In genomic region chr6:39517763-39518162, GRCh38 we compare ENCODE assay signal across 20 cellular contexts.
A peak's percentile ranks its signal among the peaks of the same experiment; 100 is the strongest.
DNase-seq lines count a peak whose midpoint lies in the region; FAIRE-seq and TF ChIP-seq lines count a peak whose summit lies in the region.
"Had no signal": no experiment of that assay in that cellular context is flagged by ENCODE, and none has a peak within 500 bp of the region (broad histone marks: within the 10 kb centered on the region; RNA-seq: fewer than 3 reads in every experiment).

No MANE protein-coding gene starts in this region.

- H3K9ac ChIP-seq in astrocyte (ENCODE audit: low read length), result no peak overlapping the region
- H3K9ac ChIP-seq: BLaER1, KMS-11 had no signal

- H3K4me2 ChIP-seq in astrocyte (ENCODE audit: low read length), result no peak overlapping the region
- H3K4me2 ChIP-seq: BLaER1, KMS-11 had no signal

- TF ChIP-seq CTCF in astrocyte (IDR thresholded peaks at IDR 0.05; ENCODE audit: insufficient read depth, low read depth, low read length) (no peak), fibroblast of pulmonary artery (IDR thresholded peaks at IDR 0.05; ENCODE audit: low read length, missing control alignments) (no peak), osteocyte (IDR thresholded peaks at IDR 0.05) (no peak), transverse colon (IDR thresholded peaks at IDR 0.05) (no peak)

- H4K20me1 ChIP-seq in astrocyte (ENCODE audit: insufficient read depth, low read length), result no peaks in the 10 kb centered on the region
- H4K20me1 ChIP-seq: BLaER1 had no signal

- no peak overlapping the region for H2AFZ ChIP-seq in astrocyte (ENCODE audit: low read depth, low read length)

- in situ Hi-C loops in transverse colon (cut with MboI; ENCODE audit: low pct_ligation_motif_present in 1 of 4, low pct_unique_long_range_greater_than_20kb in 1 of 4, low sequenced_read_pairs in 3 of 4), result no loop called here

- WGBS in transverse colon (ENCODE audit: low coverage in 1 of 2), 2 donors, result 25 to 38% methylated on average over 1 of the region's 1 CpG

- no peaks in the 10 kb centered on the region for H3K9me3 Mint-ChIP-seq in astrocyte (ENCODE audit: unreplicated experiment)
- H3K9me3 Mint-ChIP-seq in osteocyte (ENCODE audit: unreplicated experiment), result no peaks in the 10 kb centered on the region
- H3K9me3 Mint-ChIP-seq: CD8-positive, alpha-beta memory T cell had no signal

- H3K27me3 Mint-ChIP-seq in astrocyte (ENCODE audit: low read depth, unreplicated experiment), result no peaks in the 10 kb centered on the region
- no peaks in the 10 kb centered on the region for H3K27me3 Mint-ChIP-seq in osteocyte (ENCODE audit: unreplicated experiment)

- DNase-seq in ELR (ENCODE audit: low read depth) (peak; percentile 3), astrocyte (ENCODE audit: low read depth) (peak; percentile 80), fibroblast of pulmonary artery (ENCODE audit: low read depth) (peak; percentile 0), osteocyte (ENCODE audit: extremely low spot score, unreplicated experiment) (no peak), RKO (ENCODE audit: low spot score) (no peak), transverse colon (no peak)
- DNase-seq in activated CD4-positive, CD25-positive, alpha-beta regulatory T cell treated with anti-CD3 and anti-CD28 coated beads, Interleukin-2, amount 50 U/mL, for 72 hours, result no peak
- DNase-seq: CD8-positive, alpha-beta memory T cell; DND-41; MG63; NCI-H1092 treated with DMSO at 0.1 percent for 48 hours; NCI-H1694; NCI-H2107; NCI-H446; NCI-H748 treated with DMSO at 0.1 percent for 48 hours; PC-3 had no signal

- TF ChIP-seq POLR2A in transverse colon (IDR thresholded peaks at IDR 0.05), result no peak

- H3K4me1 ChIP-seq in astrocyte (ENCODE audit: insufficient read depth, low read length), result no peaks in the 10 kb centered on the region
- H3K4me1 ChIP-seq in transverse colon, result no peaks in the 10 kb centered on the region
- H3K4me1 ChIP-seq: BLaER1, HAP-1 had no signal

- H3K4me1 Mint-ChIP-seq in astrocyte (ENCODE audit: low read depth, unreplicated experiment) (peaks cover 28% of the 10 kb centered on the region), osteocyte (ENCODE audit: unreplicated experiment) (peaks cover 27% of the 10 kb centered on the region)
- H3K4me1 Mint-ChIP-seq: CD8-positive, alpha-beta memory T cell had no signal

- no peaks in the 10 kb centered on the region for H3K79me2 ChIP-seq in astrocyte (ENCODE audit: insufficient read depth, low read length)

- no peak for FAIRE-seq in astrocyte (lab: Jason Lieb, UNC)
- FAIRE-seq: HepG2 had no signal

- H3K4me3 ChIP-seq in astrocyte (ENCODE audit: insufficient read depth, low read depth, low read length) (no peak overlapping the region), fibroblast of pulmonary artery (replicated peaks; ENCODE audit: low read depth, low read length) (no peak overlapping the region), transverse colon (no peak overlapping the region)
- H3K4me3 ChIP-seq: BLaER1, HAP-1, MG63 had no signal

- TF ChIP-seq EP300 in transverse colon (IDR thresholded peaks at IDR 0.05; ENCODE audit: low read depth), result no peak

- peak overlapping the region; percentile 23 for H3K27ac Mint-ChIP-seq in astrocyte (ENCODE audit: unreplicated experiment)
- H3K27ac Mint-ChIP-seq in osteocyte (ENCODE audit: unreplicated experiment), result peak overlapping the region; percentile 31

- H3K36me3 Mint-ChIP-seq in astrocyte (ENCODE audit: low read depth, unreplicated experiment) (no peaks in the 10 kb centered on the region), osteocyte (ENCODE audit: unreplicated experiment) (no peaks in the 10 kb centered on the region)
- H3K36me3 Mint-ChIP-seq: CD8-positive, alpha-beta memory T cell had no signal

- no peaks in the 10 kb centered on the region for H3K36me3 ChIP-seq in astrocyte (ENCODE audit: insufficient read depth, low read length)
- no peaks in the 10 kb centered on the region for H3K36me3 ChIP-seq in transverse colon
- H3K36me3 ChIP-seq: BLaER1, HAP-1, MG63 had no signal

- H3K9me3 ChIP-seq in astrocyte (ENCODE audit: insufficient read depth, low read depth, low read length) (no peaks in the 10 kb centered on the region), transverse colon (no peaks in the 10 kb centered on the region)
- H3K9me3 ChIP-seq: BLaER1, HAP-1, MG63 had no signal

- no peaks in the 10 kb centered on the region for H3K27me3 ChIP-seq in astrocyte (ENCODE audit: insufficient read depth, low read length)
- no peaks in the 10 kb centered on the region for H3K27me3 ChIP-seq in transverse colon
- H3K27me3 ChIP-seq: BLaER1, MG63 had no signal

- no peak overlapping the region for H3K27ac ChIP-seq in astrocyte (ENCODE audit: low read depth, low read length)
- no peak overlapping the region for H3K27ac ChIP-seq in transverse colon
- H3K27ac ChIP-seq: BLaER1, KMS-11 had no signal

- intact Hi-C loops in transverse colon (cut with DNase I; ENCODE audit: low total_unique reads), result no loop called here

- H3K4me3 Mint-ChIP-seq in astrocyte (ENCODE audit: unreplicated experiment) (no peak overlapping the region), osteocyte (ENCODE audit: unreplicated experiment) (no peak overlapping the region)
- H3K4me3 Mint-ChIP-seq: CD8-positive, alpha-beta memory T cell had no signal

Comparison
In these comparisons a context has a peak if more than half of its experiments do, and no peak if none do; other contexts are left out.
1. DNase-seq: peak in ELR (single experiment), astrocyte (single experiment) and fibroblast of pulmonary artery (single experiment); none in osteocyte (single experiment), RKO (single experiment), transverse colon (single experiment) and activated CD4-positive, CD25-positive, alpha-beta regulatory T cell treated with anti-CD3 and anti-CD28 coated beads, Interleukin-2, amount 50 U/mL, for 72 hours (single experiment).